ENCODE assay signal across 12 cellular contexts in the genomic region with DNA sequence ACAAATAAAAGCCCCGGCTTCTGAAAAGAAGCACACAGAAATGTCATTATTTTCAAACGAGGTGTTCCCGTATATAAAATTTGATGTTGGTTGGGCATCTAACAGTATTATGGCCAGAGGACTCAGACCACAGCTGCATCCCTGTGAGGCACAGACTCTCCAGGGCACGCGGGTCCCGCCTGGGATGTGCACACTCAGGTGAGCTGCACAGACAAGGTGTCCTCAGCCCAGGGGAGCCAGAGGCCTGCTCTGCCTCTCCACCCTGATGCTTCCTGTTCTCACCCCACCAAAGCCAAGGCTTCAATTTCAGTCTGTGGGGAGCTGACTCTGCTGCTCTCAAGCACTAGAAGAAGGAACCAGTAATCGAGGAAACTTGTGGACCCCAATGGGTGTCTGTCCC. TPM values are rescaled to one million over a fixed set of nuclear protein-coding genes. Genes with fewer than 3 reads are reported as not detected.
"Had no signal": no experiment of that assay in that cellular context is flagged by ENCODE, and none has a peak within 500 bp of the region (broad histone marks: within the 10 kb centered on the region; RNA-seq: fewer than 3 reads in every experiment).

No MANE protein-coding gene starts in this region.

- H3K27ac ChIP-seq: GM23248 had no signal

- DNase-seq: GM23248, GOT3, H7, H9, HCEC 1CT, HFFc6 had no signal

- FAIRE-seq: H1, H54 had no signal

- H3K4me3 ChIP-seq: GM23248, GM23338, HAP-1 had no signal

- H3K9ac ChIP-seq: GM23248 had no signal

- H3K4me2 ChIP-seq: GM23338 had no signal

- H3K9me3 ChIP-seq: HAP-1 had no signal

- ATAC-seq: GM23338, HCT116 had no signal

- H2AFZ ChIP-seq: GM23248, GM23338 had no signal

- H3K36me3 ChIP-seq: HAP-1 had no signal

RNA-seq across cellular contexts. Expression of a gene that starts 1.7 kb away (rescaled TPM):
- total RNA-seq: GM23248, H1 had no signal

RNA-seq across cellular contexts. Expression of a gene that starts 39.9 kb away (rescaled TPM):
- total RNA-seq: GM23248, GM23338, H1, H4, H7, H9, HFFc6 had no signal
- polyA plus RNA-seq: GM23248, H1 had no signal
